27 cellular contexts compared by ENCODE assay signal in genomic region chr3:60135474-60135873, GRCh38.
"Had no signal": no experiment of that assay in that cellular context is flagged by ENCODE, and none has a peak within 500 bp of the region (broad histone marks: within the 10 kb centered on the region; RNA-seq: fewer than 3 reads in every experiment).

No MANE protein-coding gene starts in this region.

- H3K9me3 Mint-ChIP-seq: nephron; neural progenitor cell; stimulated activated naive CD8-positive, alpha-beta T cell treated with anti-CD3 and anti-CD28 coated beads, Interleukin-15, Interleukin-2, amounts not matched to agents 100 ng/mL and 50 ng/mL, for 24 hours had no signal

- H3K27ac Mint-ChIP-seq: naive thymus-derived CD4-positive, alpha-beta T cell; nephron; neural progenitor cell; progenitor cell of endocrine pancreas; stimulated activated effector memory CD8-positive, alpha-beta T cell treated with anti-CD3 and anti-CD28 coated beads, Interleukin-12 subunit alpha, Interleukin-12 subunit beta, amount 100 ng/mL, for 72 hours; stimulated activated naive B cell treated with anti-CD40 and anti-IgM and Interleukin-4, amounts not matched to agents 10 μg/mL and 1 μg/mL and 100 μg/mL, for 72 hours; stimulated activated naive CD8-positive, alpha-beta T cell treated with anti-CD3 and anti-CD28 coated beads, Interleukin-15, Interleukin-2, amounts not matched to agents 100 ng/mL and 50 ng/mL, for 24 hours had no signal

- H3K9me3 ChIP-seq: ovary, psoas muscle, right lobe of liver, sigmoid colon, stomach, thoracic aorta, thyroid gland, tibial nerve, upper lobe of left lung, uterus had no signal

- H3K27me3 Mint-ChIP-seq: naive thymus-derived CD4-positive, alpha-beta T cell; progenitor cell of endocrine pancreas; stimulated activated naive CD8-positive, alpha-beta T cell treated with anti-CD3 and anti-CD28 coated beads, Interleukin-15, Interleukin-2, amounts not matched to agents 100 ng/mL and 50 ng/mL, for 24 hours had no signal

- H3K4me3 Mint-ChIP-seq: naive thymus-derived CD4-positive, alpha-beta T cell; nephron; neural progenitor cell; stimulated activated effector memory CD8-positive, alpha-beta T cell treated with anti-CD3 and anti-CD28 coated beads, Interleukin-12 subunit alpha, Interleukin-12 subunit beta, amount 100 ng/mL, for 72 hours; stimulated activated naive B cell treated with anti-CD40 and anti-IgM and Interleukin-4, amounts not matched to agents 10 μg/mL and 1 μg/mL and 100 μg/mL, for 72 hours; stimulated activated naive CD8-positive, alpha-beta T cell treated with anti-CD3 and anti-CD28 coated beads, Interleukin-15, Interleukin-2, amounts not matched to agents 100 ng/mL and 50 ng/mL, for 24 hours had no signal

- H3K36me3 ChIP-seq: neural progenitor cell, ovary, right lobe of liver, sigmoid colon, stomach, thoracic aorta, thyroid gland, tibial nerve, upper lobe of left lung, uterus had no signal

- H3K79me2 ChIP-seq: parathyroid adenoma had no signal

- H3K4me1 Mint-ChIP-seq: neural progenitor cell; stimulated activated effector memory CD8-positive, alpha-beta T cell treated with anti-CD3 and anti-CD28 coated beads, Interleukin-12 subunit alpha, Interleukin-12 subunit beta, amount 100 ng/mL, for 72 hours had no signal

- H3K4me2 ChIP-seq: neural progenitor cell had no signal

- DNase-seq: naive thymus-derived CD4-positive, alpha-beta T cell; occipital lobe; ovary; posterior cingulate gyrus; psoas muscle; right cardiac atrium; right lobe of liver; sigmoid colon; small intestine; stimulated activated CD4-positive, alpha-beta T cell treated with anti-CD3 and anti-CD28 coated beads, Interleukin-15, amount 100 ng/mL, for 24 hours; stimulated activated CD4-positive, alpha-beta T cell treated with anti-CD3 and anti-CD28 coated beads, Interleukin-2, amount 100 ng/mL, for 24 hours; stimulated activated CD4-positive, alpha-beta T cell treated with anti-CD3 and anti-CD28 coated beads, Interleukin-2, amount 100 ng/mL, for 48 hours; stimulated activated CD4-positive, alpha-beta T cell treated with anti-CD3 and anti-CD28 coated beads, Interleukin-4, amount 100 ng/mL, for 24 hours; stimulated activated naive B cell treated with anti-CD40 and anti-IgM and Interleukin-4, amounts not matched to agents 10 μg/mL and 1 μg/mL and 100 μg/mL, for 72 hours; stimulated activated naive CD4-positive, alpha-beta T cell treated with Interleukin-2 at 50 U/mL for 16 hours; stomach; thyroid gland; upper lobe of left lung; uterus had no signal

- ATAC-seq: naive thymus-derived CD4-positive, alpha-beta T cell; psoas muscle; right cardiac atrium; right lobe of liver; stimulated activated effector memory CD8-positive, alpha-beta T cell treated with anti-CD3 and anti-CD28 coated beads, Interleukin-12 subunit alpha, Interleukin-12 subunit beta, amount 100 ng/mL, for 72 hours; stimulated activated naive B cell treated with anti-CD40 and anti-IgM and Interleukin-4, amounts not matched to agents 10 μg/mL and 1 μg/mL and 100 μg/mL, for 72 hours had no signal

- H3K9ac ChIP-seq: neural progenitor cell, parathyroid adenoma had no signal

- H3K36me3 Mint-ChIP-seq: neural progenitor cell; stimulated activated effector memory CD8-positive, alpha-beta T cell treated with anti-CD3 and anti-CD28 coated beads, Interleukin-12 subunit alpha, Interleukin-12 subunit beta, amount 100 ng/mL, for 72 hours had no signal

- H3K27ac ChIP-seq: neural progenitor cell, ovary, parathyroid adenoma, psoas muscle, right lobe of liver, sigmoid colon, stomach, thoracic aorta, thyroid gland, tibial nerve, upper lobe of left lung, uterus had no signal

- H3K27me3 ChIP-seq: neural progenitor cell, ovary, right lobe of liver, sigmoid colon, stomach, thyroid gland, tibial nerve, upper lobe of left lung, uterus had no signal

- H3K4me1 ChIP-seq: parathyroid adenoma, right lobe of liver, sigmoid colon, thyroid gland, tibial nerve, uterus had no signal

- H3K4me3 ChIP-seq: neural progenitor cell, ovary, psoas muscle, right lobe of liver, sigmoid colon, stomach, thoracic aorta, thyroid gland, tibial nerve, upper lobe of left lung, uterus had no signal
